In the genomic region with DNA sequence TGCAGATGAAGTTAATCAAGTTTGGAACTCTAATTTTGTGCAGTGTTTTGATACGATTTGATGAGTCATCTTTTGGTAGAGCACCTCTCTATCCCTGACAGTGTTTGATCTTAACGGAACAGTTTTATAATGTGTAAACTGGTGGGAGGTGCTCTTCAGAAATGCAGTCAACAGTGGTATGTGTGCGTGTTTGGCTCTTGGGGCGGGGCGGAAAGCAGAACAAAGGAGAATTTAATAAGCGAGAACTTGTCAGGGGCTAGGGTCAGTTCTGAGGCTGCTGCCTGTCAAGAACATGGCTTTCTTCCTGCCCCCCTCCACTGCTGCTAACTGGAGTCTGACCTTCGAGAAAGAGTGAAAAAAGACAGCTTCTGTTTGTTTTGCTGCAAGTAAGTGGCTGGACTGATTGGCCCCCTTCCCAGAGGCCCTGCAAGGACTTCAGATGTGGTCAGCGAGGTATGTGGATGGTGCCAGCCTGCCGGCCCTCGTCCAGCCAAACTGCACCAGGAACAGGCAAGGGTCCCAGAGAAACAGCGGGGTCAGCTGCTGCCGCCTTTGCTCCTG, we compare ENCODE assay signal across 8 cellular contexts. TPM values are rescaled to one million over a fixed set of nuclear protein-coding genes. Genes with fewer than 3 reads are reported as not detected.
A peak's percentile ranks its signal among the peaks of the same experiment; 100 is the strongest.
DNase-seq lines count a peak whose midpoint lies in the region; ATAC-seq and TF ChIP-seq lines count a peak whose summit lies in the region.

No MANE protein-coding gene starts in this region.

- no peak for TF ChIP-seq CTCF in epithelial cell of proximal tubule (conservative IDR thresholded peaks at IDR 0.05; ENCODE audit: low read depth, low read length)
- no peak for TF ChIP-seq CTCF in nephron progenitor cell (IDR thresholded peaks at IDR 0.05)

- H3K27me3 Mint-ChIP-seq in nephron progenitor cell (ENCODE audit: low read depth, poor library complexity), result peaks cover 4% of the 10 kb centered on the region

- H3K4me3 ChIP-seq in epithelial cell of proximal tubule (ENCODE audit: low read depth, low read length), result peak overlapping the region; percentile 3
- H3K4me3 ChIP-seq in stomach smooth muscle (ENCODE audit: low read length in 2 of 2), result peak overlapping the region; percentile 55 to 56

- peak overlapping the region; percentile 43 to 52 for H3K9ac ChIP-seq in stomach smooth muscle (ENCODE audit: low read length in 2 of 2)

- peaks cover 29% of the 10 kb centered on the region for H3K36me3 Mint-ChIP-seq in nephron progenitor cell (ENCODE audit: low read depth)

- ATAC-seq in HG03571 (IDR thresholded peaks at IDR 0.05; ENCODE audit: unreplicated experiment), result no peak
- ATAC-seq in HG03045 (IDR thresholded peaks at IDR 0.05; ENCODE audit: unreplicated experiment), result no peak
- no peak for ATAC-seq in HG03460 (IDR thresholded peaks at IDR 0.05; ENCODE audit: unreplicated experiment)

- DNase-seq in LoVo (ENCODE audit: low spot score), result peak; percentile 82
- DNase-seq in activated T-cell treated with anti-CD3 and anti-CD28 coated beads for 1 hour (ENCODE audit: low read depth), result peak; percentile 38
- peak; percentile 31 for DNase-seq in epithelial cell of proximal tubule (ENCODE audit: low read depth)
- peak; percentile 25 for DNase-seq in nephron progenitor cell

- peak overlapping the region; percentile 77 for H3K27ac ChIP-seq in stomach smooth muscle (ENCODE audit: low read length)

- H3K9me3 Mint-ChIP-seq in nephron progenitor cell, result no peaks in the 10 kb centered on the region

- H3K36me3 ChIP-seq in stomach smooth muscle (ENCODE audit: control insufficient read depth in 2 of 2, insufficient read depth in 2 of 2, low read length in 2 of 2), result peaks cover 0 to 2% of the 10 kb centered on the region in 2 donors

- no peaks in the 10 kb centered on the region for H3K27me3 ChIP-seq in stomach smooth muscle (ENCODE audit: control insufficient read depth in 1 of 2, insufficient read depth in 2 of 2, low read length in 2 of 2)

- H3K4me1 ChIP-seq in stomach smooth muscle (ENCODE audit: control insufficient read depth, insufficient read depth, low read length), result peaks cover 51% of the 10 kb centered on the region

- H3K4me1 Mint-ChIP-seq in nephron progenitor cell, result peaks cover 53% of the 10 kb centered on the region

- peak overlapping the region; percentile 58 for H3K4me3 Mint-ChIP-seq in nephron progenitor cell

- no peaks in the 10 kb centered on the region for H3K9me3 ChIP-seq in stomach smooth muscle (ENCODE audit: control insufficient read depth in 2 of 2, low read length in 2 of 2)

- peak overlapping the region; percentile 92 for H3K27ac Mint-ChIP-seq in nephron progenitor cell

RNA-seq across cellular contexts. Expression of a gene that starts 40.8 kb away (rescaled TPM):
- 8.7 and 16.0 TPM in 2 replicates for total RNA-seq in epithelial cell of proximal tubule

RNA-seq across cellular contexts. Expression of a gene that starts 59.6 kb away (rescaled TPM):
- total RNA-seq in epithelial cell of proximal tubule, result 140 and 236 TPM in 2 replicates

Comparison
In these comparisons a context has a peak if more than half of its experiments do, and no peak if none do; other contexts are left out.
1. DNase-seq: peak in every context shown above with its lines; median percentile 82 in LoVo; 38 in activated T-cell treated with anti-CD3 and anti-CD28 coated beads for 1 hour; 31 in epithelial cell of proximal tubule; 25 in nephron progenitor cell.